ENCODE assay signal across 1 cellular context in the genomic region with DNA sequence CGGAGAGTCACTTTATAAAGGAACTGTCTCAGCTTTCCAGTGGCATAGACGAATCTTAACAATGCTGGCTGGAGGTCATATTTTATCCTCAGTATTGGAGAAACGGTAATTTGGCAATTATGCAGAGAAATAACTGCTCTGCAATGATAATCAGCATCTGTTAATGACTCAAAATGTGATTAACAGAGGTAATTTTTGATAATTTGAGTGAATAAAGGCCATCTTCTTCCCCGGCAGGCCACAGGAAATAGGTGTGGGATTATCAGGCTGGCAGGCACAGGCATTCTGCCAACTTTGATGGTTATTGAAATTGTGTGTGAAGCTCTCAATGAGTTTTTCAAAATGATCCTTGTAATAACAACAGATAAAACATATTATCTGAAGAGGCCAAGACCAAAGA.
TF ChIP-seq lines count a peak whose summit lies in the region.

No MANE protein-coding gene starts in this region.

TF ChIP-seq in SK-N-SH, 30 proteins besides CTCF, POLR2A, EP300 and RAD21 (continued from another document):
- TF ChIP-seq MEF2A (IDR thresholded peaks at IDR 0.05; ENCODE audit: borderline replicate concordance, low read depth): no peak
- no peak for TF ChIP-seq USF2 (IDR thresholded peaks at IDR 0.05; ENCODE audit: borderline replicate concordance, low read depth, low read length)
- TF ChIP-seq JUND (IDR thresholded peaks at IDR 0.05): no peak
- TF ChIP-seq PBX3 (IDR thresholded peaks at IDR 0.05): no peak
- TF ChIP-seq RCOR1 (IDR thresholded peaks at IDR 0.05; ENCODE audit: low read length): peak; percentile 95
- peak; percentile 85 for TF ChIP-seq GATA2 (CRISPR knock-in tag; IDR thresholded peaks at IDR 0.05)
- no peak for TF ChIP-seq POLR2AphosphoS5 (IDR thresholded peaks at IDR 0.05; ENCODE audit: low read depth, low read length)
- TF ChIP-seq MXI1 (IDR thresholded peaks at IDR 0.05; ENCODE audit: low read depth, low read length): no peak
- peak; percentile 21; the same call in 1 of the 2 replicates for TF ChIP-seq FOXM1 (IDR thresholded peaks at IDR 0.05; ENCODE audit: low read depth)
- peak; percentile 43; the same call in 1 of the 2 replicates for TF ChIP-seq FOXJ3 (CRISPR knock-in tag; IDR thresholded peaks at IDR 0.05)
